14 cellular contexts compared by ENCODE assay signal in genomic region chr10:71191459-71192113, GRCh38. TPM values are rescaled to one million over a fixed set of nuclear protein-coding genes. Genes with fewer than 3 reads are reported as not detected.
A peak's percentile ranks its signal among the peaks of the same experiment; 100 is the strongest.
DNase-seq lines count a peak whose midpoint lies in the region; ATAC-seq and TF ChIP-seq lines count a peak whose summit lies in the region.
"Had no signal": no experiment of that assay in that cellular context is flagged by ENCODE, and none has a peak within 500 bp of the region (broad histone marks: within the 10 kb centered on the region; RNA-seq: fewer than 3 reads in every experiment).

No MANE protein-coding gene starts in this region.

- TF ChIP-seq CTCF in thyroid gland (IDR thresholded peaks at IDR 0.05), result no peak

- intact Hi-C loops in Right ventricle myocardium inferior (cut with DNase I) (no loop called here), left ventricle myocardium superior (cut with micrococcal nuclease) (no loop called here), thyroid gland (cut with DNase I) (no loop called here)

- H3K4me1 ChIP-seq in thyroid gland, result no peaks in the 10 kb centered on the region
- H3K4me1 ChIP-seq: A549 had no signal

- peak; percentile 63 for DNase-seq in Right ventricle myocardium inferior (ENCODE audit: missing footprints)
- DNase-seq in left ventricle myocardium superior, result no peak
- DNase-seq in left kidney (ENCODE audit: low read depth, low spot score), result peak; percentile 63
- no peak for DNase-seq in activated CD4-positive, alpha-beta T cell treated with anti-CD3 and anti-CD28 coated beads, Interleukin-2, amount 50 U/mL, for 4 hours
- DNase-seq in NOMO-1 treated with DMSO at 0.1 percent for 48 hours (lab: John Stamatoyannopoulos, UW; ENCODE audit: unreplicated experiment), result no peak
- no peak for DNase-seq in thyroid gland
- no peak for DNase-seq in stimulated activated CD4-positive, alpha-beta T cell treated with anti-CD3 and anti-CD28 coated beads, Interleukin-1b, Interleukin-23, amount 100 ng/mL, for 48 hours
- DNase-seq: COR-L47, NCI-H1436 treated with DMSO at 0.1 percent for 48 hours, NCI-H2081, NCI-H69, PC-9 had no signal

- no peak overlapping the region for H3K4me3 ChIP-seq in thyroid gland (replicated peaks in 1 of 3)
- H3K4me3 ChIP-seq: A549, PC-9 had no signal

- no peaks in the 10 kb centered on the region for H3K9me3 ChIP-seq in thyroid gland

- TF ChIP-seq POLR2A in thyroid gland (IDR thresholded peaks at IDR 0.05), result no peak

- H3K27me3 ChIP-seq in thyroid gland, result no peaks in the 10 kb centered on the region

- no peaks in the 10 kb centered on the region for H3K36me3 ChIP-seq in thyroid gland

- WGBS in thyroid gland, 2 donors, result 36 to 43% methylated on average over 12 to 16 of the region's 16 CpGs

- no peak for ATAC-seq in Right ventricle myocardium inferior
- no peak for ATAC-seq in left ventricle myocardium superior
- ATAC-seq in SK-N-SH treated with all-trans-retinoic acid at 6 μM for 48 hours, result peak; percentile 54; the same call in 2 of the 3 replicates
- ATAC-seq: A549 had no signal

- no peak overlapping the region for H3K27ac ChIP-seq in thyroid gland
- H3K27ac ChIP-seq: A549, PC-9 had no signal

TF ChIP-seq in SK-N-SH treated with all-trans-retinoic acid at 6 μM for 48 hours, 23 proteins besides CTCF, POLR2A, EP300 and RAD21:
- no peak for TF ChIP-seq ZC3H10 (CRISPR knock-in tag; IDR thresholded peaks at IDR 0.05)
- no peak for TF ChIP-seq ZFP30 (CRISPR knock-in tag; IDR thresholded peaks at IDR 0.05)
- no peak for TF ChIP-seq ZNF70 (CRISPR knock-in tag; IDR thresholded peaks at IDR 0.05)
- no peak for TF ChIP-seq ZFP3 (CRISPR knock-in tag; IDR thresholded peaks at IDR 0.05)
- no peak for TF ChIP-seq ZNF565 (CRISPR knock-in tag; conservative IDR thresholded peaks at IDR 0.05; ENCODE audit: low read depth)
- no peak for TF ChIP-seq GLIS3 (CRISPR knock-in tag; IDR thresholded peaks at IDR 0.05)
- TF ChIP-seq RARB (CRISPR knock-in tag; IDR thresholded peaks at IDR 0.05), result no peak
- no peak for TF ChIP-seq TOX (CRISPR knock-in tag; IDR thresholded peaks at IDR 0.05; ENCODE audit: borderline replicate concordance)

RNA-seq across cellular contexts. Expression of gene UNC5B, which starts 20.8 kb away (rescaled TPM):
- total RNA-seq in Right ventricle myocardium inferior (13.1 TPM), left ventricle myocardium superior (12.8 TPM), thyroid gland (1 to 10 TPM; 3.9 to 7.1 (median 5.7) TPM)

Comparison
In these comparisons a context has a peak if more than half of its experiments do, and no peak if none do; other contexts are left out.
1. DNase-seq: peak in Right ventricle myocardium inferior (single experiment) and left kidney (single experiment); none in left ventricle myocardium superior (single experiment), activated CD4-positive, alpha-beta T cell treated with anti-CD3 and anti-CD28 coated beads, Interleukin-2, amount 50 U/mL, for 4 hours (0 of 2), NOMO-1 treated with DMSO at 0.1 percent for 48 hours (single experiment), thyroid gland (0 of 2) and stimulated activated CD4-positive, alpha-beta T cell treated with anti-CD3 and anti-CD28 coated beads, Interleukin-1b, Interleukin-23, amount 100 ng/mL, for 48 hours (single experiment).